Comparison of ENCODE assay signal across 8 cellular contexts in genomic region chr11:102317099-102317767, GRCh38. TPM values are rescaled to one million over a fixed set of nuclear protein-coding genes. Genes with fewer than 3 reads are reported as not detected.
DNase-seq lines count a peak whose midpoint lies in the region; ATAC-seq and TF ChIP-seq lines count a peak whose summit lies in the region.

BIRC3 (plus strand) TSS chr11:102317484; CDS start chr11:102324510, 7,026 bp downstream.

- no peaks in the 10 kb centered on the region for H3K27me3 Mint-ChIP-seq in activated T-cell treated with anti-CD3 and anti-CD28 coated beads, Interleukin-2, amount 50 U/mL, for 4 hours (ENCODE audit: low read depth)
- no peaks in the 10 kb centered on the region for H3K27me3 Mint-ChIP-seq in naive thymus-derived CD8-positive, alpha-beta T cell

- peak within 1 kb of the TSS; percentile 98 for H3K4me3 Mint-ChIP-seq in activated T-cell treated with anti-CD3 and anti-CD28 coated beads, Interleukin-2, amount 50 U/mL, for 4 hours
- peak within 1 kb of the TSS; percentile 88 to 99 (median 96) for H3K4me3 Mint-ChIP-seq in naive thymus-derived CD8-positive, alpha-beta T cell

- H3K9me3 ChIP-seq in Panc1 (ENCODE audit: control insufficient read depth, insufficient read depth, low read depth, low read length): no peaks in the 10 kb centered on the region

- in situ Hi-C loops in Panc1 (cut with HindIII; ENCODE audit: low pct_unique_long_range_greater_than_20kb, low sequenced_read_pairs): no loop called here

- no TSS peak for BruUV-seq in Panc1 (replicated peaks; lab: Mats Ljungman, UMichigan)

- H3K36me3 ChIP-seq in Panc1 (ENCODE audit: control insufficient read depth, insufficient read depth, low read length): no peaks in the 10 kb centered on the region

- intact Hi-C loops in Panc1 (cut with micrococcal nuclease; ENCODE audit: unreplicated experiment): loop anchor here (2.0 to 10.0 kb wide), 2 partner anchors 22 to 402 kb away; partner anchors contain the start of genes ANGPTL5 and CEP126

- peaks cover 52% of the 10 kb centered on the region for H3K4me1 ChIP-seq in Panc1 (ENCODE audit: control insufficient read depth, insufficient read depth, low read length)

- peak within 1 kb of the TSS; percentile 93 for H3K27ac ChIP-seq in Panc1 (ENCODE audit: low read length)

- POLR2A ChIA-PET in Panc1 (lab: Charles Lee): interaction anchor here (0.6 kb wide), 1 partner anchor 386 kb away, joined by 5 read pairs; no protein-coding TSS in a partner anchor
- POLR2A ChIA-PET in naive thymus-derived CD8-positive, alpha-beta T cell (lab: Charles Lee): interaction anchor here (0.8 to 5.6 kb wide), 7 partner anchors 10 to 30 kb away, joined by 3 to 73 read pairs (median 12); no protein-coding TSS in a partner anchor

- H3K9me3 Mint-ChIP-seq in activated T-cell treated with anti-CD3 and anti-CD28 coated beads, Interleukin-2, amount 50 U/mL, for 4 hours: no peaks in the 10 kb centered on the region
- no peaks in the 10 kb centered on the region for H3K9me3 Mint-ChIP-seq in naive thymus-derived CD8-positive, alpha-beta T cell

- peak within 1 kb of the TSS; percentile 57 to 81 for H3K4me3 ChIP-seq in Panc1 (ENCODE audit: low read depth in 2 of 2, low read length in 2 of 2)

- H3K27ac Mint-ChIP-seq in naive thymus-derived CD8-positive, alpha-beta T cell: peak within 1 kb of the TSS; percentile 95 to 100 (median 99)

- no peaks in the 10 kb centered on the region for H3K27me3 ChIP-seq in Panc1 (ENCODE audit: control insufficient read depth, insufficient read depth, low read length)

- ATAC-seq in GM21515 (IDR thresholded peaks at IDR 0.05; ENCODE audit: unreplicated experiment): peak; percentile 85
- peak; percentile 88 for ATAC-seq in Panc1
- peak; percentile 89 to 92 for ATAC-seq in activated T-cell treated with anti-CD3 and anti-CD28 coated beads, Interleukin-2, amount 50 U/mL, for 4 hours
- peak; percentile 88 to 92 for ATAC-seq in naive thymus-derived CD8-positive, alpha-beta T cell

- DNase-seq in DMS 273 treated with DMSO at 0.1 percent for 48 hours (lab: John Stamatoyannopoulos, UW) (peak; percentile 38), HuH-7.5 (ENCODE audit: low spot score) (peak; percentile 36), Panc1 (ENCODE audit: low read depth, low spot score) (peak; percentile 97), fibroblast of gingiva (ENCODE audit: low read depth) (peak; percentile 88)
- peak; percentile 87 for DNase-seq in activated T-cell treated with anti-CD3 and anti-CD28 coated beads, Interleukin-2, amount 50 U/mL, for 4 hours
- peak; percentile 71 to 96 (median 92) for DNase-seq in naive thymus-derived CD8-positive, alpha-beta T cell
- peak; percentile 82 to 95 (median 92) for DNase-seq in stimulated activated naive CD4-positive, alpha-beta T cell (lab: John Stamatoyannopoulos, UW)

- peaks cover 28% of the 10 kb centered on the region for H3K36me3 Mint-ChIP-seq in activated T-cell treated with anti-CD3 and anti-CD28 coated beads, Interleukin-2, amount 50 U/mL, for 4 hours (ENCODE audit: insufficient read depth)
- H3K36me3 Mint-ChIP-seq in naive thymus-derived CD8-positive, alpha-beta T cell: peaks cover 0 to 8% (median 2%) of the 10 kb centered on the region in 3 donors

- peak; percentile 44 for TF ChIP-seq CTCF in Panc1 (IDR thresholded peaks at IDR 0.05)

- peaks cover 65% of the 10 kb centered on the region for H3K4me1 Mint-ChIP-seq in activated T-cell treated with anti-CD3 and anti-CD28 coated beads, Interleukin-2, amount 50 U/mL, for 4 hours (ENCODE audit: low read depth)
- peaks cover 28 to 80% (median 73%) of the 10 kb centered on the region in 4 donors for H3K4me1 Mint-ChIP-seq in naive thymus-derived CD8-positive, alpha-beta T cell

- CTCF ChIA-PET in Panc1 (lab: Charles Lee): no interaction called here

RNA-seq across cellular contexts. Expression of gene BIRC3, which starts in this region (rescaled TPM):
- 65.4 TPM for total RNA-seq in Panc1 (2021; ENCODE audit: unreplicated experiment)
- 29.2 TPM for polyA plus RNA-seq in Panc1 (2012; ENCODE audit: insufficient read length)
- total RNA-seq in activated T-cell treated with anti-CD3 and anti-CD28 coated beads, Interleukin-2, amount 50 U/mL, for 4 hours: 100 to 1,000 TPM in 1 of 3 donors, 10 to 100 TPM in 2; 77.2 to 105 (median 92.4) TPM
- total RNA-seq in naive thymus-derived CD8-positive, alpha-beta T cell: 10 to 100 TPM; 94.8 to 97.7 TPM
- 10 to 100 TPM; 16.7 to 22.9 (median 19.1) TPM for polyA plus RNA-seq in naive thymus-derived CD8-positive, alpha-beta T cell

Comparison
In these comparisons a context has a peak if more than half of its experiments do, and no peak if none do; other contexts are left out.
1. Peak in every context shown above with its lines: DNase-seq, ATAC-seq, H3K4me3 ChIP-seq and H3K27ac ChIP-seq.
2. DNase-seq: peak in every context shown above with its lines; median percentile 97 in Panc1; 92 in naive thymus-derived CD8-positive, alpha-beta T cell; 92 in stimulated activated naive CD4-positive, alpha-beta T cell; 88 in fibroblast of gingiva; 87 in activated T-cell treated with anti-CD3 and anti-CD28 coated beads, Interleukin-2, amount 50 U/mL, for 4 hours; 38 in DMS 273 treated with DMSO at 0.1 percent for 48 hours; 36 in HuH-7.5.